ENCODE assay signal across 16 cellular contexts in the genomic region with DNA sequence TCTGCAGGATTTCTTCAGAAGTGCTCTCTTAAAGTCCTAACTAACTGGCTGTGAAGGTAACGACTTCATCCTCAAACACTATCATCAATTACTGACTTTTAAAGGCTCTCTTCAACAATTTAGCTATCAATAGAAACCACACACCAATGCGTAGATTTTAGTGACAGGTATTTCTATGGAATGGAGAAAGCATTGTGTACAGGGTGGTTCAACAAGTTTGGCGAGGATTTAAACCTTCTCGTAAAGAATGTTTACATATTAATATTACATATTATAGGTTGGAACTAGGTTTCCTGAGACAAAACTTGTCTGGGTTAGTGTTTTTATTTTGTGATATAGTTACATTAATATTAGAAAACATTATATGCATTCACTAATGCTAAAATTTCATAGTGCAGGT.
DNase-seq lines count a peak whose midpoint lies in the region; ATAC-seq, FAIRE-seq and TF ChIP-seq lines count a peak whose summit lies in the region.
"Had no signal": no experiment of that assay in that cellular context is flagged by ENCODE, and none has a peak within 500 bp of the region (broad histone marks: within the 10 kb centered on the region; RNA-seq: fewer than 3 reads in every experiment).

No MANE protein-coding gene starts in this region.

- no peaks in the 10 kb centered on the region for H3K36me3 ChIP-seq in bronchial epithelial cell (ENCODE audit: control insufficient read depth, insufficient read depth, low read length)
- H3K36me3 ChIP-seq: BE2C had no signal

- H3K4me3 ChIP-seq in bronchial epithelial cell (ENCODE audit: low read depth, low read length): no peak overlapping the region
- H3K4me3 ChIP-seq: A549 had no signal

- no peak for FAIRE-seq in bronchial epithelial cell (lab: Jason Lieb, UNC)
- FAIRE-seq: A549, D721Med, GM19239 had no signal

- ATAC-seq in HG02759 (IDR thresholded peaks at IDR 0.05; ENCODE audit: unreplicated experiment): no peak
- ATAC-seq: A549 had no signal

- H3K27me3 ChIP-seq in bronchial epithelial cell (ENCODE audit: control insufficient read depth, insufficient read depth, low read length): no peaks in the 10 kb centered on the region
- H3K27me3 ChIP-seq: BE2C had no signal

- peak; percentile 2 for DNase-seq in SIG-M5 treated with dmso at 0.1 percent for 504 hours (lab: John Stamatoyannopoulos, UW; ENCODE audit: unreplicated experiment)
- DNase-seq in SIG-M5 (lab: John Stamatoyannopoulos, UW): no peak
- peak; percentile 10 to 16 for DNase-seq in NCI-H526 (lab: John Stamatoyannopoulos, UW)
- peak; percentile 31 for DNase-seq in bronchial epithelial cell (ENCODE audit: low read depth)
- DNase-seq in epidermal melanocyte (ENCODE audit: insufficient read length, low spot score): no peak
- DNase-seq: BE2C; CD4-positive, alpha-beta memory T cell; DMS153; GF-D8; GOT3; H9; IMR-90 had no signal

- TF ChIP-seq CTCF in bronchial epithelial cell (IDR thresholded peaks at IDR 0.05; ENCODE audit: insufficient read depth, low read length, severe bottlenecking): no peak

Comparison
In these comparisons a context has a peak if more than half of its experiments do, and no peak if none do; other contexts are left out.
1. DNase-seq: peak in SIG-M5 treated with dmso at 0.1 percent for 504 hours (single experiment), NCI-H526 (2 of 2) and bronchial epithelial cell (single experiment); none in SIG-M5 (single experiment) and epidermal melanocyte (single experiment).